ENCODE assay signal across 39 cellular contexts in the genomic region with DNA sequence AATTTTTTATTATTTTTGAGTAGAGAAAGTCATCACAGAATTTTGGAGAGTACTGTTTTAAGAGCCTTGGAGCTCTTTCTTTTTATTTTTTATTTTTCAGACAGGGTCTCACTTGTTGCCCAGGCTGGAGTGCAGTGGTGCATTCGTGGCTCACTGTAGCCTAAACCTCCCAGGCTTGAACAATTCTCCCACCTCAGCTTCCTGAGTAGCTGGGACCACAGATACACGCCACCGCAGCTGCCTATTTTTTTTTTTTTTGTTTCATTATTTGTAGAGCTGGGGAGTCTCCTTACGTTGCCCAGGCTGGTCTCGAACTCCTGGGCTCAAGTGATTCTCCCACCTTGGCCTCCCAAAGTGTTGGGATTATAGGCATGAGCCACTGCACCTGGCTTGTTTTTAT. TPM values are rescaled to one million over a fixed set of nuclear protein-coding genes. Genes with fewer than 3 reads are reported as not detected.
"Had no signal": no experiment of that assay in that cellular context is flagged by ENCODE, and none has a peak within 500 bp of the region (broad histone marks: within the 10 kb centered on the region; RNA-seq: fewer than 3 reads in every experiment).

No MANE protein-coding gene starts in this region.

- H3K4me3 ChIP-seq: adrenal gland, body of pancreas, breast epithelium had no signal

- H3K9me3 Mint-ChIP-seq: activated B cell treated with CpG ODN at 0.5 μM for 24 hours; activated CD4-positive, alpha-beta memory T cell treated with anti-CD3 and anti-CD28 coated beads for 36 hours; activated CD8-positive, alpha-beta T cell treated with anti-CD3 and anti-CD28 coated beads for 36 hours; activated naive CD4-positive, alpha-beta T cell treated with anti-CD3 and anti-CD28 coated beads for 36 hours; activated naive CD4-positive, alpha-beta T cell treated with anti-CD3 and anti-CD28 coated beads, Interleukin-2, amount 50 U/mL, for 72 hours; activated naive CD8-positive, alpha-beta T cell treated with anti-CD3 and anti-CD28 coated beads for 36 hours; activated T-cell treated with anti-CD3 and anti-CD28 coated beads, Interleukin-2, amount 50 U/mL, for 4 hours; activated T-cell treated with anti-CD3 and anti-CD28 coated beads, Interleukin-2, amount 50 U/mL, for 72 hours; activated T-helper 1 cell treated with anti-CD3 and anti-CD28 coated beads, Interleukin-12 subunit alpha, Interleukin-12 subunit beta, Interleukin-2, Interleukin-4 antibody, amounts not matched to agents 30 ng/mL and 10 ng/mL and 1 ng/mL, durations not matched to agents 14 hours and 24 hours and 36 hours; activated T-helper 17 cell treated with anti-CD3 and anti-CD28 coated beads, Interleukin-2, amount 50 U/mL, for 72 hours; T-helper 1 cell treated with Interleukin-12 subunit alpha and Interleukin-12 subunit beta and Interleukin-4 antibody, amounts not matched to agents 30 μg/mL and 1 μg/mL, for 36 hours; T-helper 2 cell treated with Interferon-gamma antibody and Interleukin-4, amounts not matched to agents 5 μg/mL and 100 μg/mL, for 36 hours had no signal

- ATAC-seq: activated CD8-positive, alpha-beta T cell treated with anti-CD3 and anti-CD28 coated beads for 36 hours; activated naive CD4-positive, alpha-beta T cell treated with anti-CD3 and anti-CD28 coated beads, Interleukin-2, amount 50 U/mL, for 72 hours; activated T-cell treated with anti-CD3 and anti-CD28 coated beads, Interleukin-2, amount 50 U/mL, for 4 hours; activated T-cell treated with anti-CD3 and anti-CD28 coated beads, Interleukin-2, amount 50 U/mL, for 72 hours; activated T-helper 17 cell treated with anti-CD3 and anti-CD28 coated beads, Interleukin-2, amount 50 U/mL, for 72 hours had no signal

- H3K4me1 Mint-ChIP-seq: activated B cell treated with CpG ODN at 0.5 μM for 24 hours; activated CD4-positive, alpha-beta T cell treated with anti-CD3 and anti-CD28 coated beads, Interleukin-2, amount 10 ng/mL, durations not matched to agents 24 days and 14 days; activated naive CD8-positive, alpha-beta T cell treated with anti-CD3 and anti-CD28 coated beads for 36 hours; activated T-helper 17 cell treated with anti-CD3 and anti-CD28 coated beads, Interleukin-2, amount 50 U/mL, for 72 hours had no signal

- FAIRE-seq: astrocyte, colon, TTC549 had no signal

- DNase-seq: activated B cell treated with CpG ODN at 0.5 μM for 24 hours; activated CD4-positive, alpha-beta memory T cell treated with anti-CD3 and anti-CD28 coated beads for 36 hours; activated CD4-positive, alpha-beta T cell treated with anti-CD3 and anti-CD28 coated beads for 4 hours; activated CD4-positive, alpha-beta T cell treated with anti-CD3 and anti-CD28 coated beads, Interleukin-2, amount 10 ng/mL, durations not matched to agents 24 days and 14 days; activated CD4-positive, alpha-beta T cell treated with anti-CD3 and anti-CD28 coated beads, Interleukin-2, amount 50 U/mL, for 1 hour; activated CD4-positive, alpha-beta T cell treated with anti-CD3 and anti-CD28 coated beads, Interleukin-2, amount 50 U/mL, for 4 hours; activated CD4-positive, CD25-positive, alpha-beta regulatory T cell treated with anti-CD3 and anti-CD28 coated beads, Interleukin-2, amount 50 U/mL, for 72 hours; activated CD8-positive, alpha-beta memory T cell treated with anti-CD3 and anti-CD28 coated beads, Interleukin-2, amount 50 U/mL, for 4 hours; activated CD8-positive, alpha-beta T cell treated with anti-CD3 and anti-CD28 coated beads for 36 hours; activated effector memory CD4-positive, alpha-beta T cell treated with anti-CD3 and anti-CD28 coated beads, Interleukin-2, amount 50 U/mL, for 16 hours; activated gamma-delta T cell treated with Interleukin-2 at 50 U/mL for 16 hours; activated naive CD4-positive, alpha-beta T cell; activated naive CD4-positive, alpha-beta T cell treated with anti-CD3 and anti-CD28 coated beads for 36 hours; activated naive CD4-positive, alpha-beta T cell treated with anti-CD3 and anti-CD28 coated beads, Interleukin-2, amount 50 U/mL, for 16 hours; activated naive CD8-positive, alpha-beta T cell treated with anti-CD3 and anti-CD28 coated beads for 36 hours; activated T-cell treated with anti-CD3 and anti-CD28 coated beads for 4 hours; activated T-cell treated with anti-CD3 and anti-CD28 coated beads, Interleukin-2, amount 50 U/mL, for 1 hour; activated T-cell treated with anti-CD3 and anti-CD28 coated beads, Interleukin-2, amount 50 U/mL, for 4 hours; activated T-cell treated with anti-CD3 and anti-CD28 coated beads, Interleukin-2, amount 50 U/mL, for 72 hours; amniotic stem cell; aorta; brain microvascular endothelial cell; central memory CD4-positive, alpha-beta T cell; T-helper 2 cell; T-helper 9 cell had no signal

- H3K27me3 Mint-ChIP-seq: activated CD4-positive, alpha-beta T cell treated with anti-CD3 and anti-CD28 coated beads, Interleukin-2, amount 10 ng/mL, durations not matched to agents 24 days and 14 days; activated CD8-positive, alpha-beta T cell treated with anti-CD3 and anti-CD28 coated beads for 36 hours; activated naive CD8-positive, alpha-beta T cell treated with anti-CD3 and anti-CD28 coated beads for 36 hours had no signal

- H3K27ac Mint-ChIP-seq: activated B cell treated with CpG ODN at 0.5 μM for 24 hours; activated CD4-positive, alpha-beta memory T cell treated with anti-CD3 and anti-CD28 coated beads for 36 hours; activated CD4-positive, alpha-beta T cell treated with anti-CD3 and anti-CD28 coated beads, Interleukin-2, amount 10 ng/mL, durations not matched to agents 24 days and 14 days; activated CD8-positive, alpha-beta T cell treated with anti-CD3 and anti-CD28 coated beads for 36 hours; activated naive CD4-positive, alpha-beta T cell treated with anti-CD3 and anti-CD28 coated beads for 36 hours; activated naive CD4-positive, alpha-beta T cell treated with anti-CD3 and anti-CD28 coated beads, Interleukin-2, amount 50 U/mL, for 72 hours; activated naive CD8-positive, alpha-beta T cell treated with anti-CD3 and anti-CD28 coated beads for 36 hours; activated T-cell treated with anti-CD3 and anti-CD28 coated beads, Interleukin-2, amount 50 U/mL, for 72 hours; activated T-helper 1 cell treated with anti-CD3 and anti-CD28 coated beads, Interleukin-12 subunit alpha, Interleukin-12 subunit beta, Interleukin-2, Interleukin-4 antibody, amounts not matched to agents 30 ng/mL and 10 ng/mL and 1 ng/mL, durations not matched to agents 14 hours and 24 hours and 36 hours; activated T-helper 17 cell treated with anti-CD3 and anti-CD28 coated beads, Interleukin-2, amount 50 U/mL, for 72 hours; T-helper 1 cell treated with Interleukin-12 subunit alpha and Interleukin-12 subunit beta and Interleukin-4 antibody, amounts not matched to agents 30 μg/mL and 1 μg/mL, for 36 hours; T-helper 2 cell treated with Interferon-gamma antibody and Interleukin-4, amounts not matched to agents 5 μg/mL and 100 μg/mL, for 36 hours had no signal

- H3K36me3 Mint-ChIP-seq: activated CD4-positive, alpha-beta memory T cell treated with anti-CD3 and anti-CD28 coated beads for 36 hours; activated naive CD4-positive, alpha-beta T cell treated with anti-CD3 and anti-CD28 coated beads, Interleukin-2, amount 50 U/mL, for 72 hours; activated naive CD8-positive, alpha-beta T cell treated with anti-CD3 and anti-CD28 coated beads for 36 hours had no signal

- H3K4me3 Mint-ChIP-seq: activated B cell treated with CpG ODN at 0.5 μM for 24 hours; activated CD4-positive, alpha-beta memory T cell treated with anti-CD3 and anti-CD28 coated beads for 36 hours; activated CD4-positive, alpha-beta T cell treated with anti-CD3 and anti-CD28 coated beads, Interleukin-2, amount 10 ng/mL, durations not matched to agents 24 days and 14 days; activated CD8-positive, alpha-beta T cell treated with anti-CD3 and anti-CD28 coated beads for 36 hours; activated naive CD4-positive, alpha-beta T cell treated with anti-CD3 and anti-CD28 coated beads for 36 hours; activated naive CD8-positive, alpha-beta T cell treated with anti-CD3 and anti-CD28 coated beads for 36 hours; activated T-cell treated with anti-CD3 and anti-CD28 coated beads, Interleukin-2, amount 50 U/mL, for 4 hours; activated T-cell treated with anti-CD3 and anti-CD28 coated beads, Interleukin-2, amount 50 U/mL, for 72 hours; activated T-helper 1 cell treated with anti-CD3 and anti-CD28 coated beads, Interleukin-12 subunit alpha, Interleukin-12 subunit beta, Interleukin-2, Interleukin-4 antibody, amounts not matched to agents 30 ng/mL and 10 ng/mL and 1 ng/mL, durations not matched to agents 14 hours and 24 hours and 36 hours; activated T-helper 17 cell treated with anti-CD3 and anti-CD28 coated beads, Interleukin-2, amount 50 U/mL, for 72 hours; T-helper 1 cell treated with Interleukin-12 subunit alpha and Interleukin-12 subunit beta and Interleukin-4 antibody, amounts not matched to agents 30 μg/mL and 1 μg/mL, for 36 hours; T-helper 2 cell treated with Interferon-gamma antibody and Interleukin-4, amounts not matched to agents 5 μg/mL and 100 μg/mL, for 36 hours had no signal

RNA-seq across cellular contexts. Expression of gene CPA4, which starts 10.6 kb away (rescaled TPM):
- total RNA-seq: activated B cell treated with CpG ODN at 0.5 μM for 24 hours; activated CD4-positive, alpha-beta T cell treated with anti-CD3 and anti-CD28 coated beads, Interleukin-2, amount 10 ng/mL, durations not matched to agents 24 days and 14 days; activated CD8-positive, alpha-beta memory T cell treated with anti-CD3 and anti-CD28 coated beads for 36 hours; activated CD8-positive, alpha-beta T cell treated with anti-CD3 and anti-CD28 coated beads for 36 hours; activated naive CD4-positive, alpha-beta T cell treated with anti-CD3 and anti-CD28 coated beads for 36 hours; activated naive CD4-positive, alpha-beta T cell treated with anti-CD3 and anti-CD28 coated beads, Interleukin-2, amount 50 U/mL, for 72 hours; activated naive CD8-positive, alpha-beta T cell treated with anti-CD3 and anti-CD28 coated beads for 36 hours; activated T-helper 1 cell treated with anti-CD3 and anti-CD28 coated beads, Interleukin-12 subunit alpha, Interleukin-12 subunit beta, Interleukin-2, Interleukin-4 antibody, amounts not matched to agents 30 ng/mL and 10 ng/mL and 1 ng/mL, durations not matched to agents 14 hours and 24 hours and 36 hours had no signal

RNA-seq across cellular contexts. Expression of gene CPA2, which starts 36.9 kb away (rescaled TPM):
- total RNA-seq: activated B cell treated with CpG ODN at 0.5 μM for 24 hours; activated CD8-positive, alpha-beta memory T cell treated with anti-CD3 and anti-CD28 coated beads for 36 hours; activated CD8-positive, alpha-beta T cell treated with anti-CD3 and anti-CD28 coated beads for 36 hours; activated naive CD4-positive, alpha-beta T cell treated with anti-CD3 and anti-CD28 coated beads for 36 hours; activated T-cell treated with anti-CD3 and anti-CD28 coated beads, Interleukin-2, amount 50 U/mL, for 72 hours; activated T-helper 1 cell treated with anti-CD3 and anti-CD28 coated beads, Interleukin-12 subunit alpha, Interleukin-12 subunit beta, Interleukin-2, Interleukin-4 antibody, amounts not matched to agents 30 ng/mL and 10 ng/mL and 1 ng/mL, durations not matched to agents 14 hours and 24 hours and 36 hours; astrocyte; breast epithelium; cardiac septum; cerebellum had no signal

RNA-seq across cellular contexts. Expression of gene CPA5, which starts 41.1 kb away (rescaled TPM):
- total RNA-seq: activated B cell treated with CpG ODN at 0.5 μM for 24 hours, aorta, astrocyte, body of pancreas, breast epithelium, cardiac septum, cerebellum had no signal
- polyA plus RNA-seq: aorta had no signal
